Comparison of ENCODE assay signal across 22 cellular contexts in genomic region chr1:100302756-100303155, GRCh38.
"Had no signal": no experiment of that assay in that cellular context is flagged by ENCODE, and none has a peak within 500 bp of the region (broad histone marks: within the 10 kb centered on the region; RNA-seq: fewer than 3 reads in every experiment).

No MANE protein-coding gene starts in this region.

- H3K4me3 ChIP-seq: coronary artery, esophagus squamous epithelium, gastrocnemius medialis, lower lobe of right lung, prostate gland, sigmoid colon, stomach, thyroid gland had no signal

- H3K27ac ChIP-seq: coronary artery, esophagus squamous epithelium, gastrocnemius medialis, lower lobe of right lung, prostate gland, sigmoid colon, stomach, thyroid gland had no signal

- H3K4me1 ChIP-seq: esophagus squamous epithelium, gastrocnemius medialis, lower lobe of right lung, prostate gland, thyroid gland had no signal

- H3K36me3 ChIP-seq: esophagus squamous epithelium, gastrocnemius medialis, lower lobe of right lung, prostate gland, sigmoid colon, stomach, thyroid gland had no signal

- ATAC-seq: gastrocnemius medialis; left ventricle myocardium superior; lower lobe of right lung; naive thymus-derived CD8-positive, alpha-beta T cell; right cardiac atrium; stimulated activated effector memory CD8-positive, alpha-beta T cell treated with anti-CD3 and anti-CD28 coated beads, Interleukin-12 subunit alpha, Interleukin-12 subunit beta, amount 100 ng/mL, for 72 hours had no signal

- H3K27me3 ChIP-seq: esophagus squamous epithelium, gastrocnemius medialis, sigmoid colon, stomach, thyroid gland had no signal

- DNase-seq: dermis blood vessel endothelial cell; effector memory CD4-positive, alpha-beta T cell; erythroblast; esophagus squamous epithelium; gastrocnemius medialis; head of caudate nucleus; left ventricle myocardium superior; lower lobe of right lung; naive thymus-derived CD8-positive, alpha-beta T cell; nephron progenitor cell; nucleus accumbens; right cardiac atrium; sigmoid colon; stimulated activated CD4-positive, alpha-beta T cell treated with anti-CD3 and anti-CD28 coated beads, Interleukin-2, amount 100 ng/mL, for 24 hours; stimulated activated CD4-positive, alpha-beta T cell treated with anti-CD3 and anti-CD28 coated beads, Interleukin-4, amount 100 ng/mL, for 24 hours; stimulated activated naive CD4-positive, alpha-beta T cell treated with Interleukin-2 at 50 U/mL for 16 hours; stomach; thyroid gland; trophoblast cell had no signal

- H3K9me3 ChIP-seq: esophagus squamous epithelium, gastrocnemius medialis, lower lobe of right lung, prostate gland, sigmoid colon, stomach, thyroid gland had no signal
